In the genomic region with DNA sequence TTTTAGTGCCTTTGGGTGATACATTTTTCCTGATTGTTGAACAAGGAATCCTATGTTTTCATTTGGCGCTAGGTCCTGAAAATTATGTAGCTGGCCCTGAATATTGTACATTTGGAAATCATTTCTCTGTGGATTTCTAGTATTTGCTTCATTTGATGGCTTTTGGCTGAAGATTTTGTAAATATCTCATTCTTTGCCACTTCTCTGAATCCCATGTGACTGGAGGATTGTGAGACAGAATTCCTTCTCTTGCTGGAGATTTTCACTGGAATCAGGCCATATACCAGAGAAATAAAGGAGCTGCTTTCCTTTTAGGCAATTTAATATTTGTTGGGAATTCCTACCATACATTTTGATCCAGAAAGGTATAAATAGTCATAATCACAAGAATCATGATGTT, we compare ENCODE assay signal across 26 cellular contexts. TPM values are rescaled to one million over a fixed set of nuclear protein-coding genes. Genes with fewer than 3 reads are reported as not detected.
"Had no signal": no experiment of that assay in that cellular context is flagged by ENCODE, and none has a peak within 500 bp of the region (broad histone marks: within the 10 kb centered on the region; RNA-seq: fewer than 3 reads in every experiment).

No MANE protein-coding gene starts in this region.

- H3K27ac ChIP-seq: coronary artery, gastrocnemius medialis, pancreas, psoas muscle, right lobe of liver, thoracic aorta had no signal

- DNase-seq: activated B cell treated with CpG ODN at 0.5 μM for 24 hours; activated CD4-positive, alpha-beta T cell treated with anti-CD3 and anti-CD28 coated beads for 36 hours; activated CD4-positive, alpha-beta T cell treated with anti-CD3 and anti-CD28 coated beads, Interleukin-2, amount 50 U/mL, for 4 hours; activated CD8-positive, alpha-beta memory T cell treated with anti-CD3 and anti-CD28 coated beads, Interleukin-2, amount 50 U/mL, for 48 hours; activated naive CD4-positive, alpha-beta T cell treated with Interleukin-2 at 50 U/mL for 16 hours; activated naive CD8-positive, alpha-beta T cell treated with anti-CD3 and anti-CD28 coated beads for 36 hours; activated T-cell treated with anti-CD3 and anti-CD28 coated beads, Interleukin-2, amount 50 U/mL, for 4 hours; cerebellar nuclear complex; endodermal cell; gastrocnemius medialis; pancreas; psoas muscle; right lobe of liver; stimulated activated CD4-positive, alpha-beta T cell treated with anti-CD3 and anti-CD28 coated beads, Interleukin-2, amount 100 ng/mL, for 48 hours; stimulated activated CD8-positive, alpha-beta memory T cell treated with anti-CD3 and anti-CD28 coated beads, Interleukin-4, amount 100 ng/mL, for 48 hours; stimulated activated naive B cell treated with anti-CD40 and anti-IgM and Interleukin-4, amounts not matched to agents 10 μg/mL and 1 μg/mL and 100 μg/mL, for 72 hours; T1000 had no signal

- H3K4me3 ChIP-seq: coronary artery, gastrocnemius medialis, pancreas, psoas muscle, right lobe of liver, thoracic aorta had no signal

- ATAC-seq: activated CD4-positive, alpha-beta T cell treated with anti-CD3 and anti-CD28 coated beads for 36 hours; activated T-cell treated with anti-CD3 and anti-CD28 coated beads, Interleukin-2, amount 50 U/mL, for 4 hours; gastrocnemius medialis; natural killer cell treated with Interleukin-12 subunit alpha and Interleukin-12 subunit beta and Interleukin-15 and Interleukin-18, amount 100 ng/mL, for 72 hours; stimulated activated naive B cell treated with anti-CD40 and anti-IgM and Interleukin-4, amounts not matched to agents 10 μg/mL and 1 μg/mL and 100 μg/mL, for 72 hours had no signal

- H3K36me3 ChIP-seq: gastrocnemius medialis, pancreas, right lobe of liver, thoracic aorta had no signal

- H3K27me3 ChIP-seq: pancreas, right lobe of liver had no signal

- FAIRE-seq: bronchial epithelial cell, pancreas, small intestine had no signal

- H3K9me3 ChIP-seq: gastrocnemius medialis, pancreas, psoas muscle, right lobe of liver, thoracic aorta had no signal

- H3K4me1 ChIP-seq: gastrocnemius medialis, pancreas, psoas muscle, right lobe of liver had no signal

RNA-seq across cellular contexts. Expression of a gene that starts 8.6 kb away (rescaled TPM):
- total RNA-seq: activated B cell treated with CpG ODN at 0.5 μM for 24 hours; activated CD4-positive, alpha-beta T cell treated with anti-CD3 and anti-CD28 coated beads for 36 hours; activated CD8-positive, alpha-beta memory T cell treated with anti-CD3 and anti-CD28 coated beads for 36 hours; activated naive CD8-positive, alpha-beta T cell treated with anti-CD3 and anti-CD28 coated beads for 36 hours; activated T-cell treated with anti-CD3 and anti-CD28 coated beads, Interleukin-2, amount 50 U/mL, for 4 hours; bronchial epithelial cell; endodermal cell; epithelial cell of proximal tubule; gastrocnemius medialis; liver; natural killer cell treated with Interleukin-12 subunit alpha and Interleukin-12 subunit beta and Interleukin-15 and Interleukin-18, amount 100 ng/mL, for 72 hours; pancreas; psoas muscle; right lobe of liver; thoracic aorta; ureter had no signal
- polyA plus RNA-seq: liver, pancreas, psoas muscle, small intestine had no signal

RNA-seq across cellular contexts. Expression of a gene that starts 8.8 kb away (rescaled TPM):
- total RNA-seq: activated B cell treated with CpG ODN at 0.5 μM for 24 hours; activated CD4-positive, alpha-beta T cell treated with anti-CD3 and anti-CD28 coated beads for 36 hours; activated CD8-positive, alpha-beta memory T cell treated with anti-CD3 and anti-CD28 coated beads for 36 hours; activated naive CD8-positive, alpha-beta T cell treated with anti-CD3 and anti-CD28 coated beads for 36 hours; activated T-cell treated with anti-CD3 and anti-CD28 coated beads, Interleukin-2, amount 50 U/mL, for 4 hours; bronchial epithelial cell; endodermal cell; epithelial cell of proximal tubule; gastrocnemius medialis; liver; natural killer cell treated with Interleukin-12 subunit alpha and Interleukin-12 subunit beta and Interleukin-15 and Interleukin-18, amount 100 ng/mL, for 72 hours; pancreas; psoas muscle; right lobe of liver; thoracic aorta had no signal
- polyA plus RNA-seq: liver, pancreas had no signal

RNA-seq across cellular contexts. Expression of a gene that starts 19.1 kb away (rescaled TPM):
- total RNA-seq: activated B cell treated with CpG ODN at 0.5 μM for 24 hours; activated CD4-positive, alpha-beta T cell treated with anti-CD3 and anti-CD28 coated beads for 36 hours; activated CD8-positive, alpha-beta memory T cell treated with anti-CD3 and anti-CD28 coated beads for 36 hours; activated naive CD8-positive, alpha-beta T cell treated with anti-CD3 and anti-CD28 coated beads for 36 hours; activated T-cell treated with anti-CD3 and anti-CD28 coated beads, Interleukin-2, amount 50 U/mL, for 4 hours; bronchial epithelial cell; endodermal cell; epithelial cell of proximal tubule; gastrocnemius medialis; liver; natural killer cell treated with Interleukin-12 subunit alpha and Interleukin-12 subunit beta and Interleukin-15 and Interleukin-18, amount 100 ng/mL, for 72 hours; pancreas; psoas muscle; right lobe of liver; thoracic aorta; ureter had no signal
- polyA plus RNA-seq: liver, pancreas, psoas muscle, small intestine had no signal

RNA-seq across cellular contexts. Expression of a gene that starts 36.0 kb away (rescaled TPM):
- total RNA-seq: activated B cell treated with CpG ODN at 0.5 μM for 24 hours; activated CD4-positive, alpha-beta T cell treated with anti-CD3 and anti-CD28 coated beads for 36 hours; activated CD8-positive, alpha-beta memory T cell treated with anti-CD3 and anti-CD28 coated beads for 36 hours; activated naive CD8-positive, alpha-beta T cell treated with anti-CD3 and anti-CD28 coated beads for 36 hours; activated T-cell treated with anti-CD3 and anti-CD28 coated beads, Interleukin-2, amount 50 U/mL, for 4 hours; bronchial epithelial cell; endodermal cell; gastrocnemius medialis; liver; natural killer cell treated with Interleukin-12 subunit alpha and Interleukin-12 subunit beta and Interleukin-15 and Interleukin-18, amount 100 ng/mL, for 72 hours; pancreas; psoas muscle; right lobe of liver; thoracic aorta; ureter had no signal
- polyA plus RNA-seq: liver, pancreas, small intestine had no signal
